15 cellular contexts compared by ENCODE assay signal in the genomic region with DNA sequence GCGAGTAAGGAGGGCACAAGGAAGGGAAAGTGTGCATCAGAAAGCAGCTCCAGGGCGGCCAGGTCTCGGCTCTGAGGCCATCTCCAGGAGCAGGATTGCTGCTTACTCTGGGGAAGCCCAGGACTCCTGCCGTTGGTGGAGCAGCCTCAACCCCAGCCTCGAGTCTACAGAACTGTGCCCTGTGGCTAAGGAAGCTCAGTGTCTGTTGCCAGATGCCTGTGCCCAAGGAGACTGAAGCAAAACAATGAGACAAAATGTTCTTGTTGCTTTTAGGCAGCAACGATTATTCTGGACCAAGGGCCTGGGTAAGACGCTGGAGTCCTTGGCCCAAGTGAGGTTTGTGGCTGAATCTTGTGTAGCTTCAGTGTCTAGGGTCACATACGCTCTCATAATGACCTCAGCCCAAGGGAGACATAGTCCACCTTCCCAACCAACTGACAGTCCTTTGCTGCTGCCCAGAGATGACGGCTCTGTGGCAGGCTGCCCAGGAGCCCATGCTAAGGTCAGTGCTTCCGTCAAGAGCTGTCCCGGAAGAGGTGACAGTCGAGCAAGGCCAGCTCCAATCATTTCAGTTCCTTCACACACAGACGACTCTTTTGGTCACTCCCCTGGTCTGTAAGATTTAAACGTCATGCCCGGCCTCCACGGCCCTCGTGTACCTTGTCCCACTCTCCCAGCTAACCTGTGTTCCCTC.
"Had no signal": no experiment of that assay in that cellular context is flagged by ENCODE, and none has a peak within 500 bp of the region (broad histone marks: within the 10 kb centered on the region; RNA-seq: fewer than 3 reads in every experiment).

No MANE protein-coding gene starts in this region.

- FAIRE-seq: islet of Langerhans had no signal

- H3K27me3 ChIP-seq: breast epithelium, gastroesophageal sphincter, ovary, upper lobe of left lung had no signal

- H3K4me3 ChIP-seq: breast epithelium, gastroesophageal sphincter, ovary, skin epidermis, suprapubic skin, upper lobe of left lung had no signal

- H3K4me1 ChIP-seq: breast epithelium, gastroesophageal sphincter, upper lobe of left lung had no signal

- H3K36me3 ChIP-seq: breast epithelium, gastroesophageal sphincter, ovary, suprapubic skin, upper lobe of left lung had no signal

- H3K9me3 ChIP-seq: breast epithelium, gastroesophageal sphincter, ovary, suprapubic skin, upper lobe of left lung had no signal

- H3K27ac ChIP-seq: gastroesophageal sphincter, ovary, skin epidermis, suprapubic skin, upper lobe of left lung had no signal

- ATAC-seq: gastroesophageal sphincter had no signal

- DNase-seq: activated naive CD8-positive, alpha-beta T cell treated with anti-CD3 and anti-CD28 coated beads, Interleukin-2, amount 10 ng/mL, durations not matched to agents 7 days and 5 days; anterior cingulate cortex; erythroblast; mesendoderm; ovary; stimulated activated CD4-positive, alpha-beta T cell treated with anti-CD3 and anti-CD28 coated beads, Interleukin-15, amount 100 ng/mL, for 24 hours; stimulated activated CD4-positive, alpha-beta T cell treated with anti-CD3 and anti-CD28 coated beads, Interleukin-4, amount 100 ng/mL, for 1 hour; stimulated activated naive CD4-positive, alpha-beta T cell; SW 1271 had no signal
